In the genomic region with DNA sequence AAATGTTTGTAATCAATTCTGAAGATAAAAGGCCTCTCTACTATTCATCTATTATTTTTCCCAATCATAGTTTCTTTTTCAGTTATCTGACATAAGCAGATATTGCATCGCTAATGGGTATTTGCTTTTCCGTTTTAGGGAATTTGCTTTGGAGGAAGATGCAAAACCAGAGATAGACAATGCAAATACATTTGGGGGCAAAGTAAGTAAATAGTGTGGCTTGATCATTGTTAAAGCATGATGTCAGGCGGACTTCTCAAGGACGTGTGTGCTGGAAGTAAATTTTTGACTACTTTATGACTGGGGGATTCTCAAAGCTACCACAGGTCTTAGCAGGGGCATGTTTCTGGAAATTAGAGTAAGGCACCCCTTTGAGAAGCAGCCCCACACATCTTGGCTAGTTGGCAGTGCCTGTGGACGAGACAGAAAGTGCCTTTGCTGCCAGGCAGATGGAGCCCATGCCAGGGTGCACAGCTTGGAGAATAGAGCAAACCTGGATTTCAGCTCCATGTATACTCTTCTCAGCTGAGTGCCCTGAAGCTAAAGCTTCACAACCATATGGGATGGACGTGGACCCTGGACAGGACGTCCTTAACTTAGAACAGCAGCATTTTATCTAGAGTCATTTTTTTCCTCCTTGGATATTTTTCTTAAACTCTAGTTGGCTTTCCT, we compare ENCODE assay signal across 1 cellular context.
TF ChIP-seq lines count a peak whose summit lies in the region.

No MANE protein-coding gene starts in this region.

TF ChIP-seq in HepG2, 621 proteins besides CTCF, POLR2A, EP300 and RAD21 (continued from another document and continues in another):
- TF ChIP-seq, protein P1, sequence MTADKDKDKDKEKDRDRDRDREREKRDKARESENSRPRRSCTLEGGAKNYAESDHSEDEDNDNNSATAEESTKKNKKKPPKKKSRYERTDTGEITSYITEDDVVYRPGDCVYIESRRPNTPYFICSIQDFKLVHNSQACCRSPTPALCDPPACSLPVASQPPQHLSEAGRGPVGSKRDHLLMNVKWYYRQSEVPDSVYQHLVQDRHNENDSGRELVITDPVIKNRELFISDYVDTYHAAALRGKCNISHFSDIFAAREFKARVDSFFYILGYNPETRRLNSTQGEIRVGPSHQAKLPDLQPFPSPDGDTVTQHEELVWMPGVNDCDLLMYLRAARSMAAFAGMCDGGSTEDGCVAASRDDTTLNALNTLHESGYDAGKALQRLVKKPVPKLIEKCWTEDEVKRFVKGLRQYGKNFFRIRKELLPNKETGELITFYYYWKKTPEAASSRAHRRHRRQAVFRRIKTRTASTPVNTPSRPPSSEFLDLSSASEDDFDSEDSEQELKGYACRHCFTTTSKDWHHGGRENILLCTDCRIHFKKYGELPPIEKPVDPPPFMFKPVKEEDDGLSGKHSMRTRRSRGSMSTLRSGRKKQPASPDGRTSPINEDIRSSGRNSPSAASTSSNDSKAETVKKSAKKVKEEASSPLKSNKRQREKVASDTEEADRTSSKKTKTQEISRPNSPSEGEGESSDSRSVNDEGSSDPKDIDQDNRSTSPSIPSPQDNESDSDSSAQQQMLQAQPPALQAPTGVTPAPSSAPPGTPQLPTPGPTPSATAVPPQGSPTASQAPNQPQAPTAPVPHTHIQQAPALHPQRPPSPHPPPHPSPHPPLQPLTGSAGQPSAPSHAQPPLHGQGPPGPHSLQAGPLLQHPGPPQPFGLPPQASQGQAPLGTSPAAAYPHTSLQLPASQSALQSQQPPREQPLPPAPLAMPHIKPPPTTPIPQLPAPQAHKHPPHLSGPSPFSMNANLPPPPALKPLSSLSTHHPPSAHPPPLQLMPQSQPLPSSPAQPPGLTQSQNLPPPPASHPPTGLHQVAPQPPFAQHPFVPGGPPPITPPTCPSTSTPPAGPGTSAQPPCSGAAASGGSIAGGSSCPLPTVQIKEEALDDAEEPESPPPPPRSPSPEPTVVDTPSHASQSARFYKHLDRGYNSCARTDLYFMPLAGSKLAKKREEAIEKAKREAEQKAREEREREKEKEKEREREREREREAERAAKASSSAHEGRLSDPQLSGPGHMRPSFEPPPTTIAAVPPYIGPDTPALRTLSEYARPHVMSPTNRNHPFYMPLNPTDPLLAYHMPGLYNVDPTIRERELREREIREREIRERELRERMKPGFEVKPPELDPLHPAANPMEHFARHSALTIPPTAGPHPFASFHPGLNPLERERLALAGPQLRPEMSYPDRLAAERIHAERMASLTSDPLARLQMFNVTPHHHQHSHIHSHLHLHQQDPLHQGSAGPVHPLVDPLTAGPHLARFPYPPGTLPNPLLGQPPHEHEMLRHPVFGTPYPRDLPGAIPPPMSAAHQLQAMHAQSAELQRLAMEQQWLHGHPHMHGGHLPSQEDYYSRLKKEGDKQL (CRISPR knock-in tag; IDR thresholded peaks at IDR 0.05; ENCODE audit: low read depth) = peak; percentile 81; the same call in 1 of the 2 replicates
- TF ChIP-seq, protein P2, sequence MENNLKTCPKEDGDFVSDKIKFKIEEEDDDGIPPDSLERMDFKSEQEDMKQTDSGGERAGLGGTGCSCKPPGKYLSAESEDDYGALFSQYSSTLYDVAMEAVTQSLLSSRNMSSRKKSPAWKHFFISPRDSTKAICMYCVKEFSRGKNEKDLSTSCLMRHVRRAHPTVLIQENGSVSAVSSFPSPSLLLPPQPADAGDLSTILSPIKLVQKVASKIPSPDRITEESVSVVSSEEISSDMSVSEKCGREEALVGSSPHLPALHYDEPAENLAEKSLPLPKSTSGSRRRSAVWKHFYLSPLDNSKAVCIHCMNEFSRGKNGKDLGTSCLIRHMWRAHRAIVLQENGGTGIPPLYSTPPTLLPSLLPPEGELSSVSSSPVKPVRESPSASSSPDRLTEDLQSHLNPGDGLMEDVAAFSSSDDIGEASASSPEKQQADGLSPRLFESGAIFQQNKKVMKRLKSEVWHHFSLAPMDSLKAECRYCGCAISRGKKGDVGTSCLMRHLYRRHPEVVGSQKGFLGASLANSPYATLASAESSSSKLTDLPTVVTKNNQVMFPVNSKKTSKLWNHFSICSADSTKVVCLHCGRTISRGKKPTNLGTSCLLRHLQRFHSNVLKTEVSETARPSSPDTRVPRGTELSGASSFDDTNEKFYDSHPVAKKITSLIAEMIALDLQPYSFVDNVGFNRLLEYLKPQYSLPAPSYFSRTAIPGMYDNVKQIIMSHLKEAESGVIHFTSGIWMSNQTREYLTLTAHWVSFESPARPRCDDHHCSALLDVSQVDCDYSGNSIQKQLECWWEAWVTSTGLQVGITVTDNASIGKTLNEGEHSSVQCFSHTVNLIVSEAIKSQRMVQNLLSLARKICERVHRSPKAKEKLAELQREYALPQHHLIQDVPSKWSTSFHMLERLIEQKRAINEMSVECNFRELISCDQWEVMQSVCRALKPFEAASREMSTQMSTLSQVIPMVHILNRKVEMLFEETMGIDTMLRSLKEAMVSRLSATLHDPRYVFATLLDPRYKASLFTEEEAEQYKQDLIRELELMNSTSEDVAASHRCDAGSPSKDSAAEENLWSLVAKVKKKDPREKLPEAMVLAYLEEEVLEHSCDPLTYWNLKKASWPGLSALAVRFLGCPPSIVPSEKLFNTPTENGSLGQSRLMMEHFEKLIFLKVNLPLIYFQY (CRISPR knock-in tag; IDR thresholded peaks at IDR 0.05; ENCODE audit: borderline replicate concordance) = no peak
- no peak for TF ChIP-seq ESRRA (CRISPR knock-in tag; IDR thresholded peaks at IDR 0.05; ENCODE audit: low read depth)
- TF ChIP-seq MIXL1 (CRISPR knock-in tag; IDR thresholded peaks at IDR 0.05) = peak; percentile 60; the same call in 1 of the 2 replicates
- TF ChIP-seq ZNF446 (CRISPR knock-in tag; IDR thresholded peaks at IDR 0.05) = no peak
- TF ChIP-seq CREB1 (IDR thresholded peaks at IDR 0.05) = no peak
- TF ChIP-seq CREB1 (CRISPR knock-in tag; IDR thresholded peaks at IDR 0.05) = peak; percentile 71
- TF ChIP-seq ZBTB20 (CRISPR knock-in tag; IDR thresholded peaks at IDR 0.05; ENCODE audit: borderline replicate concordance, low read depth) = no peak
- TF ChIP-seq SAP130 (CRISPR knock-in tag; IDR thresholded peaks at IDR 0.05; ENCODE audit: low read depth) = peak; percentile 26; the same call in 1 of the 2 replicates
- peak; percentile 86 for TF ChIP-seq ATF3 (CRISPR knock-in tag; IDR thresholded peaks at IDR 0.05)
- peak; percentile 95 for TF ChIP-seq ISL2 (CRISPR knock-in tag; IDR thresholded peaks at IDR 0.05)
- peak; percentile 61; the same call in 1 of the 2 replicates for TF ChIP-seq ZMYM4 (CRISPR knock-in tag; IDR thresholded peaks at IDR 0.05)
- TF ChIP-seq ZBTB7B (CRISPR knock-in tag; IDR thresholded peaks at IDR 0.05) = peak; percentile 61
- TF ChIP-seq, protein P3, sequence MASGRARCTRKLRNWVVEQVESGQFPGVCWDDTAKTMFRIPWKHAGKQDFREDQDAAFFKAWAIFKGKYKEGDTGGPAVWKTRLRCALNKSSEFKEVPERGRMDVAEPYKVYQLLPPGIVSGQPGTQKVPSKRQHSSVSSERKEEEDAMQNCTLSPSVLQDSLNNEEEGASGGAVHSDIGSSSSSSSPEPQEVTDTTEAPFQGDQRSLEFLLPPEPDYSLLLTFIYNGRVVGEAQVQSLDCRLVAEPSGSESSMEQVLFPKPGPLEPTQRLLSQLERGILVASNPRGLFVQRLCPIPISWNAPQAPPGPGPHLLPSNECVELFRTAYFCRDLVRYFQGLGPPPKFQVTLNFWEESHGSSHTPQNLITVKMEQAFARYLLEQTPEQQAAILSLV (CRISPR knock-in tag; IDR thresholded peaks at IDR 0.05; ENCODE audit: borderline replicate concordance) = no peak
- TF ChIP-seq ARID3A (IDR thresholded peaks at IDR 0.05; ENCODE audit: low read depth, low read length) = peak; percentile 65
- TF ChIP-seq, protein P4, sequence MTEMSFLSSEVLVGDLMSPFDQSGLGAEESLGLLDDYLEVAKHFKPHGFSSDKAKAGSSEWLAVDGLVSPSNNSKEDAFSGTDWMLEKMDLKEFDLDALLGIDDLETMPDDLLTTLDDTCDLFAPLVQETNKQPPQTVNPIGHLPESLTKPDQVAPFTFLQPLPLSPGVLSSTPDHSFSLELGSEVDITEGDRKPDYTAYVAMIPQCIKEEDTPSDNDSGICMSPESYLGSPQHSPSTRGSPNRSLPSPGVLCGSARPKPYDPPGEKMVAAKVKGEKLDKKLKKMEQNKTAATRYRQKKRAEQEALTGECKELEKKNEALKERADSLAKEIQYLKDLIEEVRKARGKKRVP (CRISPR knock-in tag; IDR thresholded peaks at IDR 0.05) = 0 out of 4 replicates have a peak, but pooled peaks of 1 of the 2 experiments have one; percentile 53
- TF ChIP-seq FOXO1 (CRISPR knock-in tag; IDR thresholded peaks at IDR 0.05) = 0 out of 2 replicates have a peak, but pooled peaks have one; percentile 11
- TF ChIP-seq SIN3B (IDR thresholded peaks at IDR 0.05; ENCODE audit: low read length) = no peak
- no peak for TF ChIP-seq EEA1 (CRISPR knock-in tag; IDR thresholded peaks at IDR 0.05; ENCODE audit: borderline replicate concordance)
- 0 out of 2 replicates have a peak, but pooled peaks have one; percentile 16 for TF ChIP-seq NCOR1 (IDR thresholded peaks at IDR 0.05; ENCODE audit: borderline replicate concordance, low read length)
- no peak for TF ChIP-seq FOXP1 (IDR thresholded peaks at IDR 0.05)
- peak; percentile 73 for TF ChIP-seq FOXP1 (CRISPR knock-in tag; IDR thresholded peaks at IDR 0.05)
- peak; percentile 96 for TF ChIP-seq ATF2 (CRISPR knock-in tag; IDR thresholded peaks at IDR 0.05)
- TF ChIP-seq ZHX2 (IDR thresholded peaks at IDR 0.05; ENCODE audit: low read depth) = no peak
- TF ChIP-seq ZHX2 (CRISPR knock-in tag; IDR thresholded peaks at IDR 0.05; ENCODE audit: borderline replicate concordance) = no peak
- TF ChIP-seq WIZ (CRISPR knock-in tag; IDR thresholded peaks at IDR 0.05) = no peak
- peak; percentile 42; the same call in 1 of the 2 replicates for TF ChIP-seq POGZ (CRISPR knock-in tag; IDR thresholded peaks at IDR 0.05)
- TF ChIP-seq ZNF136 (CRISPR knock-in tag; IDR thresholded peaks at IDR 0.05; ENCODE audit: low read depth) = no peak
- TF ChIP-seq MIER3 (CRISPR knock-in tag; IDR thresholded peaks at IDR 0.05; ENCODE audit: borderline replicate concordance) = no peak
- peak; percentile 76; the same call in 1 of the 2 replicates for TF ChIP-seq FOXJ3 (CRISPR knock-in tag; IDR thresholded peaks at IDR 0.05; ENCODE audit: borderline replicate concordance)
- TF ChIP-seq TCF7 (IDR thresholded peaks at IDR 0.05; ENCODE audit: low read depth) = peak; percentile 65
